In genomic region chr15:25684521-25685215, GRCh38 we compare ENCODE assay signal across 1 cellular context.
TF ChIP-seq lines count a peak whose summit lies in the region.

No MANE protein-coding gene starts in this region.

TF ChIP-seq in IMR-90, 13 proteins besides CTCF, POLR2A, EP300 and RAD21 (continued from another document):
- TF ChIP-seq USF2 (IDR thresholded peaks at IDR 0.05; ENCODE audit: low read depth, low read length) (no peak), RCOR1 (IDR thresholded peaks at IDR 0.05; ENCODE audit: insufficient replicate concordance, low read length) (no peak), MAZ (IDR thresholded peaks at IDR 0.05; ENCODE audit: borderline replicate concordance, low read depth, low read length) (peak; percentile 78; the same call in 1 of the 2 replicates), NFE2L2 (IDR thresholded peaks at IDR 0.05; ENCODE audit: low read depth, low read length) (no peak)
